ENCODE assay signal across 1 cellular context in the genomic region with DNA sequence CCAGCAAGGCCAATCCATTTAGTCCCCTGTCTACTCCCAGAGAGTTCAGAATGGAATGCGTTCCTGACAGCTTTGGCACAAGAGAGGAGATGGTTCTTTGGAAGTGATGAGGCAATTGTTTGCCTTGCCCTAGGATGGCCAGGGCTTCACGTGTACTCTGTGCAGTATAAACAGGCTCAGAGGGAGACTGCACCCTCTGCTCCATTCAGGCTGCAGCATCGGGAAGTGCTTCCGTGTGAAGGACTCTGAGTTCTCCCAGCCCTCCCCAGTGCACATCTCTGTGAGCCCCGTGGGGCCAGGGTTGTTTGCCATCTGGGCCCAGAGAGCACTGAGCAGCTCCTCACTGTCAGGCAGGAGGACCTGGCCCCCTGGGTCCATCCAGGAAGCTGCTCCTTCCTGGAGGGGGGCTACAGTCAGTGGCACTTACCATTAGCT.
A peak's percentile ranks its signal among the peaks of the same experiment; 100 is the strongest.
TF ChIP-seq lines count a peak whose summit lies in the region.

No MANE protein-coding gene starts in this region.

TF ChIP-seq in HepG2, 621 proteins besides CTCF, POLR2A, EP300 and RAD21 (continued from another document and continues in another):
- TF ChIP-seq, protein P1, sequence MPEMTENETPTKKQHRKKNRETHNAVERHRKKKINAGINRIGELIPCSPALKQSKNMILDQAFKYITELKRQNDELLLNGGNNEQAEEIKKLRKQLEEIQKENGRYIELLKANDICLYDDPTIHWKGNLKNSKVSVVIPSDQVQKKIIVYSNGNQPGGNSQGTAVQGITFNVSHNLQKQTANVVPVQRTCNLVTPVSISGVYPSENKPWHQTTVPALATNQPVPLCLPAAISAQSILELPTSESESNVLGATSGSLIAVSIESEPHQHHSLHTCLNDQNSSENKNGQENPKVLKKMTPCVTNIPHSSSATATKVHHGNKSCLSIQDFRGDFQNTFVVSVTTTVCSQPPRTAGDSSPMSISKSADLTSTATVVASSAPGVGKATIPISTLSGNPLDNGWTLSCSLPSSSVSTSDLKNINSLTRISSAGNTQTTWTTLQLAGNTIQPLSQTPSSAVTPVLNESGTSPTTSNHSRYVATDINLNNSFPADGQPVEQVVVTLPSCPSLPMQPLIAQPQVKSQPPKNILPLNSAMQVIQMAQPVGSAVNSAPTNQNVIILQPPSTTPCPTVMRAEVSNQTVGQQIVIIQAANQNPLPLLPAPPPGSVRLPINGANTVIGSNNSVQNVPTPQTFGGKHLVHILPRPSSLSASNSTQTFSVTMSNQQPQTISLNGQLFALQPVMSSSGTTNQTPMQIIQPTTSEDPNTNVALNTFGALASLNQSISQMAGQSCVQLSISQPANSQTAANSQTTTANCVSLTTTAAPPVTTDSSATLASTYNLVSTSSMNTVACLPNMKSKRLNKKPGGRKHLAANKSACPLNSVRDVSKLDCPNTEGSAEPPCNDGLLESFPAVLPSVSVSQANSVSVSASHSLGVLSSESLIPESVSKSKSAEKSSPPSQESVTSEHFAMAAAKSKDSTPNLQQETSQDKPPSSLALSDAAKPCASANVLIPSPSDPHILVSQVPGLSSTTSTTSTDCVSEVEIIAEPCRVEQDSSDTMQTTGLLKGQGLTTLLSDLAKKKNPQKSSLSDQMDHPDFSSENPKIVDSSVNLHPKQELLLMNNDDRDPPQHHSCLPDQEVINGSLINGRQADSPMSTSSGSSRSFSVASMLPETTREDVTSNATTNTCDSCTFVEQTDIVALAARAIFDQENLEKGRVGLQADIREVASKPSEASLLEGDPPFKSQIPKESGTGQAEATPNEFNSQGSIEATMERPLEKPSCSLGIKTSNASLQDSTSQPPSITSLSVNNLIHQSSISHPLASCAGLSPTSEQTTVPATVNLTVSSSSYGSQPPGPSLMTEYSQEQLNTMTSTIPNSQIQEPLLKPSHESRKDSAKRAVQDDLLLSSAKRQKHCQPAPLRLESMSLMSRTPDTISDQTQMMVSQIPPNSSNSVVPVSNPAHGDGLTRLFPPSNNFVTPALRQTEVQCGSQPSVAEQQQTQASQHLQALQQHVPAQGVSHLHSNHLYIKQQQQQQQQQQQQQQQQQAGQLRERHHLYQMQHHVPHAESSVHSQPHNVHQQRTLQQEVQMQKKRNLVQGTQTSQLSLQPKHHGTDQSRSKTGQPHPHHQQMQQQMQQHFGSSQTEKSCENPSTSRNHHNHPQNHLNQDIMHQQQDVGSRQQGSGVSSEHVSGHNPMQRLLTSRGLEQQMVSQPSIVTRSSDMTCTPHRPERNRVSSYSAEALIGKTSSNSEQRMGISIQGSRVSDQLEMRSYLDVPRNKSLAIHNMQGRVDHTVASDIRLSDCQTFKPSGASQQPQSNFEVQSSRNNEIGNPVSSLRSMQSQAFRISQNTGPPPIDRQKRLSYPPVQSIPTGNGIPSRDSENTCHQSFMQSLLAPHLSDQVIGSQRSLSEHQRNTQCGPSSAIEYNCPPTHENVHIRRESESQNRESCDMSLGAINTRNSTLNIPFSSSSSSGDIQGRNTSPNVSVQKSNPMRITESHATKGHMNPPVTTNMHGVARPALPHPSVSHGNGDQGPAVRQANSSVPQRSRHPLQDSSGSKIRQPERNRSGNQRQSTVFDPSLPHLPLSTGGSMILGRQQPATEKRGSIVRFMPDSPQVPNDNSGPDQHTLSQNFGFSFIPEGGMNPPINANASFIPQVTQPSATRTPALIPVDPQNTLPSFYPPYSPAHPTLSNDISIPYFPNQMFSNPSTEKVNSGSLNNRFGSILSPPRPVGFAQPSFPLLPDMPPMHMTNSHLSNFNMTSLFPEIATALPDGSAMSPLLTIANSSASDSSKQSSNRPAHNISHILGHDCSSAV (CRISPR knock-in tag; IDR thresholded peaks at IDR 0.05; ENCODE audit: borderline replicate concordance): no peak; the same call in 1 of the 2 replicates
- TF ChIP-seq ZNF530 (CRISPR knock-in tag; IDR thresholded peaks at IDR 0.05; ENCODE audit: low read depth) (no peak), MED13 (CRISPR knock-in tag; IDR thresholded peaks at IDR 0.05) (no peak), ZMYM4 (CRISPR knock-in tag; IDR thresholded peaks at IDR 0.05) (peak; percentile 88), ZNF451 (CRISPR knock-in tag; IDR thresholded peaks at IDR 0.05) (peak; percentile 49; the same call in 1 of the 2 replicates), ZNF296 (CRISPR knock-in tag; conservative IDR thresholded peaks at IDR 0.05) (no peak), SUZ12 (IDR thresholded peaks at IDR 0.05; ENCODE audit: low read depth, low read length) (no peak), ZNF883 (CRISPR knock-in tag; IDR thresholded peaks at IDR 0.05; ENCODE audit: not compliant biosample characterization) (no peak), ONECUT2 (CRISPR knock-in tag; IDR thresholded peaks at IDR 0.05) (no peak), SIX4 (CRISPR knock-in tag; IDR thresholded peaks at IDR 0.05) (0 out of 2 replicates have a peak, but pooled peaks have one; percentile 40), MYNN (CRISPR knock-in tag; IDR thresholded peaks at IDR 0.05; ENCODE audit: low read depth) (no peak), XBP1 (CRISPR knock-in tag; IDR thresholded peaks at IDR 0.05) (peak; percentile 60; the same call in 1 of the 2 replicates), ZFP41 (CRISPR knock-in tag; IDR thresholded peaks at IDR 0.05; ENCODE audit: borderline replicate concordance) (no peak), GLI4 (CRISPR knock-in tag; IDR thresholded peaks at IDR 0.05; ENCODE audit: borderline replicate concordance) (no peak), RFX5 (IDR thresholded peaks at IDR 0.05; ENCODE audit: low read depth, low read length) (no peak), ZNF44 (CRISPR knock-in tag; IDR thresholded peaks at IDR 0.05) (no peak), NCOR1 (IDR thresholded peaks at IDR 0.05; ENCODE audit: borderline replicate concordance, low read length) (no peak), ZBTB7B (CRISPR knock-in tag; IDR thresholded peaks at IDR 0.05) (peak; percentile 86)
- TF ChIP-seq, protein P2, sequence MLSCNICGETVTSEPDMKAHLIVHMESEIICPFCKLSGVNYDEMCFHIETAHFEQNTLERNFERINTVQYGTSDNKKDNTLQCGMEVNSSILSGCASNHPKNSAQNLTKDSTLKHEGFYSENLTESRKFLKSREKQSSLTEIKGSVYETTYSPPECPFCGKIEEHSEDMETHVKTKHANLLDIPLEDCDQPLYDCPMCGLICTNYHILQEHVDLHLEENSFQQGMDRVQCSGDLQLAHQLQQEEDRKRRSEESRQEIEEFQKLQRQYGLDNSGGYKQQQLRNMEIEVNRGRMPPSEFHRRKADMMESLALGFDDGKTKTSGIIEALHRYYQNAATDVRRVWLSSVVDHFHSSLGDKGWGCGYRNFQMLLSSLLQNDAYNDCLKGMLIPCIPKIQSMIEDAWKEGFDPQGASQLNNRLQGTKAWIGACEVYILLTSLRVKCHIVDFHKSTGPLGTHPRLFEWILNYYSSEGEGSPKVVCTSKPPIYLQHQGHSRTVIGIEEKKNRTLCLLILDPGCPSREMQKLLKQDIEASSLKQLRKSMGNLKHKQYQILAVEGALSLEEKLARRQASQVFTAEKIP (CRISPR knock-in tag; IDR thresholded peaks at IDR 0.05; ENCODE audit: borderline replicate concordance): no peak
- TF ChIP-seq, protein P3, sequence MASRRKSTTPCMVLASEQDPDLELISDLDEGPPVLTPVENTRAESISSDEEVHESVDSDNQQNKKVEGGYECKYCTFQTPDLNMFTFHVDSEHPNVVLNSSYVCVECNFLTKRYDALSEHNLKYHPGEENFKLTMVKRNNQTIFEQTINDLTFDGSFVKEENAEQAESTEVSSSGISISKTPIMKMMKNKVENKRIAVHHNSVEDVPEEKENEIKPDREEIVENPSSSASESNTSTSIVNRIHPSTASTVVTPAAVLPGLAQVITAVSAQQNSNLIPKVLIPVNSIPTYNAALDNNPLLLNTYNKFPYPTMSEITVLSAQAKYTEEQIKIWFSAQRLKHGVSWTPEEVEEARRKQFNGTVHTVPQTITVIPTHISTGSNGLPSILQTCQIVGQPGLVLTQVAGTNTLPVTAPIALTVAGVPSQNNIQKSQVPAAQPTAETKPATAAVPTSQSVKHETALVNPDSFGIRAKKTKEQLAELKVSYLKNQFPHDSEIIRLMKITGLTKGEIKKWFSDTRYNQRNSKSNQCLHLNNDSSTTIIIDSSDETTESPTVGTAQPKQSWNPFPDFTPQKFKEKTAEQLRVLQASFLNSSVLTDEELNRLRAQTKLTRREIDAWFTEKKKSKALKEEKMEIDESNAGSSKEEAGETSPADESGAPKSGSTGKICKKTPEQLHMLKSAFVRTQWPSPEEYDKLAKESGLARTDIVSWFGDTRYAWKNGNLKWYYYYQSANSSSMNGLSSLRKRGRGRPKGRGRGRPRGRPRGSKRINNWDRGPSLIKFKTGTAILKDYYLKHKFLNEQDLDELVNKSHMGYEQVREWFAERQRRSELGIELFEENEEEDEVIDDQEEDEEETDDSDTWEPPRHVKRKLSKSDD (CRISPR knock-in tag; IDR thresholded peaks at IDR 0.05; ENCODE audit: low read depth): no peak; the same call in 1 of the 2 replicates
- TF ChIP-seq, protein P4, sequence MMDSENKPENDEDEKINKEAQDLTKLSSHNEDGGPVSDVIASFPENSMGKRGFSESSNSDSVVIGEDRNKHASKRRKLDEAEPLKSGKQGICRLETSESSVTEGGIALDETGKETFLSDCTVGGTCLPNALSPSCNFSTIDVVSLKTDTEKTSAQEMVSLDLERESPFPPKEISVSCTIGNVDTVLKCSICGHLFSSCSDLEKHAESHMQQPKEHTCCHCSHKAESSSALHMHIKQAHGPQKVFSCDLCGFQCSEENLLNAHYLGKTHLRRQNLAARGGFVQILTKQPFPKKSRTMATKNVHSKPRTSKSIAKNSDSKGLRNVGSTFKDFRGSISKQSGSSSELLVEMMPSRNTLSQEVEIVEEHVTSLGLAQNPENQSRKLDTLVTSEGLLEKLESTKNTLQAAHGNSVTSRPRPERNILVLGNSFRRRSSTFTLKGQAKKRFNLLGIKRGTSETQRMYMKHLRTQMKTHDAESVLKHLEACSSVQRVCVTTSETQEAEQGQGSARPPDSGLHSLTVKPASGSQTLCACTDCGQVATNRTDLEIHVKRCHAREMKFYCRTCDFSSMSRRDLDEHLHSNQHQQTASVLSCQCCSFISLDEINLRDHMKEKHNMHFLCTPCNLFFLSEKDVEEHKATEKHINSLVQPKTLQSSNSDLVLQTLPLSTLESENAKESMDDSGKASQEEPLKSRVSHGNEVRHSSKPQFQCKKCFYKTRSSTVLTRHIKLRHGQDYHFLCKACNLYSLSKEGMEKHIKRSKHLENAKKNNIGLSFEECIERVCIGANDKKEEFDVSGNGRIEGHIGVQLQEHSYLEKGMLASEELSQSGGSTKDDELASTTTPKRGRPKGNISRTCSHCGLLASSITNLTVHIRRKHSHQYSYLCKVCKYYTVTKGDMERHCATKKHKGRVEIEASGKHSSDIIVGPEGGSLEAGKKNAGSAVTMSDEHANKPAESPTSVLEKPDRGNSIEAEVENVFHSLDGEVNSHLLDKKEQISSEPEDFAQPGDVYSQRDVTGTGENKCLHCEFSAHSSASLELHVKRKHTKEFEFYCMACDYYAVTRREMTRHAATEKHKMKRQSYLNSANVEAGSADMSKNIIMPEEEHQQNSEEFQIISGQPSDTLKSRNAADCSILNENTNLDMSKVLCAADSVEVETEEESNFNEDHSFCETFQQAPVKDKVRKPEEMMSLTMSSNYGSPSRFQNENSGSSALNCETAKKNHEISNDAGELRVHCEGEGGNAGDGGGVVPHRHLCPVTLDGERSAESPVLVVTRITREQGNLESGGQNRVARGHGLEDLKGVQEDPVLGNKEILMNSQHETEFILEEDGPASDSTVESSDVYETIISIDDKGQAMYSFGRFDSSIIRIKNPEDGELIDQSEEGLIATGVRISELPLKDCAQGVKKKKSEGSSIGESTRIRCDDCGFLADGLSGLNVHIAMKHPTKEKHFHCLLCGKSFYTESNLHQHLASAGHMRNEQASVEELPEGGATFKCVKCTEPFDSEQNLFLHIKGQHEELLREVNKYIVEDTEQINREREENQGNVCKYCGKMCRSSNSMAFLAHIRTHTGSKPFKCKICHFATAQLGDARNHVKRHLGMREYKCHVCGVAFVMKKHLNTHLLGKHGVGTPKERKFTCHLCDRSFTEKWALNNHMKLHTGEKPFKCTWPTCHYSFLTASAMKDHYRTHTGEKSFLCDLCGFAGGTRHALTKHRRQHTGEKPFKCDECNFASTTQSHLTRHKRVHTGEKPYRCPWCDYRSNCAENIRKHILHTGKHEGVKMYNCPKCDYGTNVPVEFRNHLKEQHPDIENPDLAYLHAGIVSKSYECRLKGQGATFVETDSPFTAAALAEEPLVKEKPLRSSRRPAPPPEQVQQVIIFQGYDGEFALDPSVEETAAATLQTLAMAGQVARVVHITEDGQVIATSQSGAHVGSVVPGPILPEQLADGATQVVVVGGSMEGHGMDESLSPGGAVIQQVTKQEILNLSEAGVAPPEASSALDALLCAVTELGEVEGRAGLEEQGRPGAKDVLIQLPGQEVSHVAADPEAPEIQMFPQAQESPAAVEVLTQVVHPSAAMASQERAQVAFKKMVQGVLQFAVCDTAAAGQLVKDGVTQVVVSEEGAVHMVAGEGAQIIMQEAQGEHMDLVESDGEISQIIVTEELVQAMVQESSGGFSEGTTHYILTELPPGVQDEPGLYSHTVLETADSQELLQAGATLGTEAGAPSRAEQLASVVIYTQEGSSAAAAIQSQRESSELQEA (CRISPR knock-in tag; IDR thresholded peaks at IDR 0.05; ENCODE audit: not compliant biosample characterization): no peak
- TF ChIP-seq, protein P5, sequence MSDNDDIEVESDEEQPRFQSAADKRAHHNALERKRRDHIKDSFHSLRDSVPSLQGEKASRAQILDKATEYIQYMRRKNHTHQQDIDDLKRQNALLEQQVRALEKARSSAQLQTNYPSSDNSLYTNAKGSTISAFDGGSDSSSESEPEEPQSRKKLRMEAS (IDR thresholded peaks at IDR 0.05): peak; percentile 88
- TF ChIP-seq, protein P6, sequence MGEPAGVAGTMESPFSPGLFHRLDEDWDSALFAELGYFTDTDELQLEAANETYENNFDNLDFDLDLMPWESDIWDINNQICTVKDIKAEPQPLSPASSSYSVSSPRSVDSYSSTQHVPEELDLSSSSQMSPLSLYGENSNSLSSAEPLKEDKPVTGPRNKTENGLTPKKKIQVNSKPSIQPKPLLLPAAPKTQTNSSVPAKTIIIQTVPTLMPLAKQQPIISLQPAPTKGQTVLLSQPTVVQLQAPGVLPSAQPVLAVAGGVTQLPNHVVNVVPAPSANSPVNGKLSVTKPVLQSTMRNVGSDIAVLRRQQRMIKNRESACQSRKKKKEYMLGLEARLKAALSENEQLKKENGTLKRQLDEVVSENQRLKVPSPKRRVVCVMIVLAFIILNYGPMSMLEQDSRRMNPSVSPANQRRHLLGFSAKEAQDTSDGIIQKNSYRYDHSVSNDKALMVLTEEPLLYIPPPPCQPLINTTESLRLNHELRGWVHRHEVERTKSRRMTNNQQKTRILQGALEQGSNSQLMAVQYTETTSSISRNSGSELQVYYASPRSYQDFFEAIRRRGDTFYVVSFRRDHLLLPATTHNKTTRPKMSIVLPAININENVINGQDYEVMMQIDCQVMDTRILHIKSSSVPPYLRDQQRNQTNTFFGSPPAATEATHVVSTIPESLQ (CRISPR knock-in tag; conservative IDR thresholded peaks at IDR 0.05): no peak
- TF ChIP-seq, protein P7, sequence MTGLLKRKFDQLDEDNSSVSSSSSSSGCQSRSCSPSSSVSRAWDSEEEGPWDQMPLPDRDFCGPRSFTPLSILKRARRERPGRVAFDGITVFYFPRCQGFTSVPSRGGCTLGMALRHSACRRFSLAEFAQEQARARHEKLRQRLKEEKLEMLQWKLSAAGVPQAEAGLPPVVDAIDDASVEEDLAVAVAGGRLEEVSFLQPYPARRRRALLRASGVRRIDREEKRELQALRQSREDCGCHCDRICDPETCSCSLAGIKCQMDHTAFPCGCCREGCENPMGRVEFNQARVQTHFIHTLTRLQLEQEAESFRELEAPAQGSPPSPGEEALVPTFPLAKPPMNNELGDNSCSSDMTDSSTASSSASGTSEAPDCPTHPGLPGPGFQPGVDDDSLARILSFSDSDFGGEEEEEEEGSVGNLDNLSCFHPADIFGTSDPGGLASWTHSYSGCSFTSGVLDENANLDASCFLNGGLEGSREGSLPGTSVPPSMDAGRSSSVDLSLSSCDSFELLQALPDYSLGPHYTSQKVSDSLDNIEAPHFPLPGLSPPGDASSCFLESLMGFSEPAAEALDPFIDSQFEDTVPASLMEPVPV (CRISPR knock-in tag; IDR thresholded peaks at IDR 0.05): peak; percentile 52; the same call in 1 of the 2 replicates
